ENCODE assay signal across 1 cellular context in genomic region chr9:130856474-130856873, GRCh38.
TF ChIP-seq lines count a peak whose summit lies in the region.

No MANE protein-coding gene starts in this region.

TF ChIP-seq in SK-N-SH, 30 proteins besides CTCF, POLR2A, EP300 and RAD21 (continued from another document):
- TF ChIP-seq YY1 (IDR thresholded peaks at IDR 0.05; ENCODE audit: low read depth), result no peak
- TF ChIP-seq NRF1 (IDR thresholded peaks at IDR 0.05; ENCODE audit: low read depth, low read length), result no peak
- no peak for TF ChIP-seq MEF2A (IDR thresholded peaks at IDR 0.05; ENCODE audit: borderline replicate concordance, low read depth)
- TF ChIP-seq ZBTB33 (IDR thresholded peaks at IDR 0.05; ENCODE audit: borderline replicate concordance, low read depth), result no peak
- TF ChIP-seq SMC3 (IDR thresholded peaks at IDR 0.05; ENCODE audit: low read depth, low read length), result no peak
- no peak for TF ChIP-seq RCOR1 (IDR thresholded peaks at IDR 0.05; ENCODE audit: low read length)
- no peak for TF ChIP-seq FOXJ3 (CRISPR knock-in tag; IDR thresholded peaks at IDR 0.05)
- no peak for TF ChIP-seq GATA2 (CRISPR knock-in tag; IDR thresholded peaks at IDR 0.05)
- TF ChIP-seq RFX5 (IDR thresholded peaks at IDR 0.05; ENCODE audit: low read length), result no peak
